22 cellular contexts compared by ENCODE assay signal in genomic region chr4:78437608-78438088, GRCh38.
"Had no signal": no experiment of that assay in that cellular context is flagged by ENCODE, and none has a peak within 500 bp of the region (broad histone marks: within the 10 kb centered on the region; RNA-seq: fewer than 3 reads in every experiment).

No MANE protein-coding gene starts in this region.

- H3K4me1 ChIP-seq: gastroesophageal sphincter, right lobe of liver, spleen, stomach had no signal

- H3K27ac ChIP-seq: coronary artery, esophagus squamous epithelium, gastroesophageal sphincter, neural progenitor cell, right lobe of liver, spleen, stomach, thoracic aorta, WERI-Rb-1 had no signal

- H3K36me3 ChIP-seq: esophagus squamous epithelium, gastroesophageal sphincter, neural progenitor cell, right lobe of liver, spleen, stomach, thoracic aorta, WERI-Rb-1 had no signal

- ATAC-seq: activated CD4-positive, alpha-beta T cell treated with anti-CD3 and anti-CD28 coated beads for 36 hours; activated CD8-positive, alpha-beta memory T cell treated with anti-CD3 and anti-CD28 coated beads, Interleukin-2, amount 10 ng/mL, durations not matched to agents 7 days and 5 days; activated naive CD4-positive, alpha-beta T cell treated with anti-CD3 and anti-CD28 coated beads, Interleukin-2, amount 50 U/mL, for 72 hours; gastroesophageal sphincter; left colon; right lobe of liver; T-cell had no signal

- H2AFZ ChIP-seq: neural progenitor cell had no signal

- H3K4me2 ChIP-seq: neural progenitor cell had no signal

- H3K9ac ChIP-seq: neural progenitor cell had no signal

- DNase-seq: activated CD4-positive, alpha-beta memory T cell treated with anti-CD3 and anti-CD28 coated beads for 36 hours; activated CD4-positive, alpha-beta T cell treated with anti-CD3 and anti-CD28 coated beads for 36 hours; activated CD8-positive, alpha-beta memory T cell treated with anti-CD3 and anti-CD28 coated beads, Interleukin-2, amount 10 ng/mL, durations not matched to agents 7 days and 5 days; activated effector memory CD4-positive, alpha-beta T cell treated with anti-CD3 and anti-CD28 coated beads, Interleukin-2, amount 50 U/mL, for 16 hours; activated T-cell treated with anti-CD3 and anti-CD28 coated beads, Interleukin-2, amount 50 U/mL, for 24 hours; amygdala; esophagus squamous epithelium; left colon; naive B cell; right lobe of liver; spleen; stimulated activated CD4-positive, alpha-beta T cell treated with anti-CD3 and anti-CD28 coated beads, Interleukin-1b, Interleukin-23, amount 100 ng/mL, for 48 hours; stomach; T-cell; T1000; WERI-Rb-1 had no signal

- H3K27me3 ChIP-seq: esophagus squamous epithelium, gastroesophageal sphincter, neural progenitor cell, right lobe of liver, spleen, stomach had no signal

- H3K4me3 ChIP-seq: coronary artery, esophagus squamous epithelium, gastroesophageal sphincter, lung, neural progenitor cell, right lobe of liver, spleen, stomach, thoracic aorta had no signal

- H3K9me3 ChIP-seq: esophagus squamous epithelium, gastroesophageal sphincter, right lobe of liver, spleen, stomach, thoracic aorta had no signal
